8 cellular contexts compared by ENCODE assay signal in the genomic region with DNA sequence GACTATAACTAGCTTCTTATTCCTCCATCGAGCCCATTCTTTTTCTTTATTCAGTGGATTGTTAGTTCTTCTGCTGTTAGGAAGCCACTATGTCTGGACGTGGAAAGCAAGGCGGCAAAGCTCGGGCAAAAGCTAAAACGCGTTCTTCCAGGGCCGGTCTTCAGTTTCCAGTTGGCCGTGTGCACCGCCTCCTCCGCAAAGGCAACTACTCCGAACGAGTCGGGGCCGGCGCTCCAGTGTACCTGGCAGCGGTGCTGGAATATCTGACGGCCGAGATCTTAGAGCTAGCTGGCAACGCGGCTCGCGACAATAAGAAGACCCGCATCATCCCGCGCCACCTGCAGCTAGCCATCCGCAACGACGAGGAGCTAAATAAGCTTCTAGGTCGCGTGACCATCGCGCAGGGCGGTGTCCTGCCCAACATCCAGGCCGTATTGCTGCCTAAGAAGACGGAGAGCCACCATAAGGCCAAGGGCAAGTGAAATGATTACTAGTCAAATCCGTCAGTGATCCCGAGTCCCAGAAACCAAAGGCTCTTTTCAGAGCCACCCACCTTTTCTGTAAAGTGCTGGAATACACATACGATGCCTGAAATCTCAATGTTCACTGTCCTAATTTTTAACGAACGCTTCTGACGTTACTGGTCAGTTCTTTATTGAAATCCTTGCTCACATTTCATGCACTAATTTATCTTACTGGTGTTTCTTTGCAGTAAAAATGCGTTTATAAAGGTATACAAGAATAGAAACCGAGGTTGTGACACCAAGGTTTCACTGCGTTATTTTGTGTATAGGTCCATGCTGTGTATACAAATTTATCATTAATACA.
A peak's percentile ranks its signal among the peaks of the same experiment; 100 is the strongest.
DNase-seq lines count a peak whose midpoint lies in the region; ATAC-seq, FAIRE-seq and TF ChIP-seq lines count a peak whose summit lies in the region.

No MANE protein-coding gene starts in this region.

- no peak for FAIRE-seq in urothelium cell line (lab: Jason Lieb, UNC)

- H3K4me3 ChIP-seq in Peyer's patch: peak overlapping the region; percentile 42 to 70 (median 64)

- ATAC-seq in HG03378 (IDR thresholded peaks at IDR 0.05; ENCODE audit: unreplicated experiment): peak; percentile 17

- H3K27me3 ChIP-seq in Peyer's patch: no peaks in the 10 kb centered on the region

- H3K4me1 ChIP-seq in Peyer's patch: peaks cover 0 to 4% (median 0%) of the 10 kb centered on the region in 4 donors

- TF ChIP-seq CTCF in Peyer's patch (IDR thresholded peaks at IDR 0.05): peak in 4 of 6 experiments; percentile 23 to 73 (median 62)

- H3K9me3 ChIP-seq in Peyer's patch: no peaks in the 10 kb centered on the region

- DNase-seq in NCI-H2227 (lab: John Stamatoyannopoulos, UW; ENCODE audit: unreplicated experiment) (peak; percentile 96), NCI-H2227 treated with DMSO at 0.1 percent for 48 hours (lab: John Stamatoyannopoulos, UW) (no peak), Peyer's patch (peak; percentile 82 to 93 (median 89)), head of caudate nucleus (peak in 31 of 42 donors; percentile 31 to 78 (median 56)), posterior cingulate gyrus (peak; percentile 53 to 96 (median 75)), urothelium cell line (ENCODE audit: low spot score) (no peak)
- peak; percentile 35 to 66 (median 48) for DNase-seq in activated naive CD4-positive, alpha-beta T cell (lab: John Stamatoyannopoulos, UW)

- intact Hi-C loops in head of caudate nucleus (cut with DNase I): no loop called here
- intact Hi-C loops in posterior cingulate gyrus (cut with DNase I): no loop called here

- H3K27ac ChIP-seq in Peyer's patch: peak overlapping the region; percentile 84 to 99 (median 96)

- H3K36me3 ChIP-seq in Peyer's patch: no peaks in the 10 kb centered on the region

- TF ChIP-seq POLR2A in Peyer's patch (IDR thresholded peaks at IDR 0.05): no peak

Comparison
In these comparisons a context has a peak if more than half of its experiments do, and no peak if none do; other contexts are left out.
1. DNase-seq: peak in NCI-H2227 (single experiment), Peyer's patch (3 of 3), activated naive CD4-positive, alpha-beta T cell (4 of 4), head of caudate nucleus (31 of 42) and posterior cingulate gyrus (10 of 10); none in NCI-H2227 treated with DMSO at 0.1 percent for 48 hours (single experiment) and urothelium cell line (single experiment).